Comparison of ENCODE assay signal across 26 cellular contexts in genomic region chr4:146161243-146161642, GRCh38.
"Had no signal": no experiment of that assay in that cellular context is flagged by ENCODE, and none has a peak within 500 bp of the region (broad histone marks: within the 10 kb centered on the region; RNA-seq: fewer than 3 reads in every experiment).

No MANE protein-coding gene starts in this region.

- DNase-seq: nephron progenitor cell; nucleus accumbens; pancreas; retina; right cardiac atrium; right lobe of liver; sigmoid colon; small intestine; stimulated activated CD4-positive, alpha-beta T cell treated with anti-CD3 and anti-CD28 coated beads, Interleukin-15, amount 100 ng/mL, for 24 hours; stimulated activated CD4-positive, alpha-beta T cell treated with anti-CD3 and anti-CD28 coated beads, Interleukin-2, amount 100 ng/mL, for 24 hours; stimulated activated CD4-positive, alpha-beta T cell treated with anti-CD3 and anti-CD28 coated beads, Interleukin-2, amount 100 ng/mL, for 48 hours; stimulated activated CD4-positive, alpha-beta T cell treated with anti-CD3 and anti-CD28 coated beads, Interleukin-4, amount 100 ng/mL, for 24 hours; stimulated activated naive B cell treated with anti-CD40 and anti-IgM and Interleukin-4, amounts not matched to agents 10 μg/mL and 1 μg/mL and 100 μg/mL, for 72 hours; stimulated activated naive CD4-positive, alpha-beta T cell treated with Interleukin-2 at 50 U/mL for 16 hours; stomach; thyroid gland; trophoblast cell; upper lobe of left lung had no signal

- FAIRE-seq: pancreas, small intestine, urothelium cell line had no signal

- ATAC-seq: natural killer cell treated with Interleukin-12 subunit alpha and Interleukin-12 subunit beta and Interleukin-15 and Interleukin-18, amount 100 ng/mL, for 72 hours; pancreas; right cardiac atrium; right lobe of liver; stimulated activated effector memory CD8-positive, alpha-beta T cell treated with anti-CD3 and anti-CD28 coated beads, Interleukin-12 subunit alpha, Interleukin-12 subunit beta, amount 100 ng/mL, for 72 hours; stimulated activated naive B cell treated with anti-CD40 and anti-IgM and Interleukin-4, amounts not matched to agents 10 μg/mL and 1 μg/mL and 100 μg/mL, for 72 hours had no signal

- H3K27ac ChIP-seq: neutrophil, pancreas, prostate gland, right lobe of liver, sigmoid colon, stomach, thoracic aorta, thyroid gland, tibial nerve, upper lobe of left lung, vagina had no signal
